In the genomic region with DNA sequence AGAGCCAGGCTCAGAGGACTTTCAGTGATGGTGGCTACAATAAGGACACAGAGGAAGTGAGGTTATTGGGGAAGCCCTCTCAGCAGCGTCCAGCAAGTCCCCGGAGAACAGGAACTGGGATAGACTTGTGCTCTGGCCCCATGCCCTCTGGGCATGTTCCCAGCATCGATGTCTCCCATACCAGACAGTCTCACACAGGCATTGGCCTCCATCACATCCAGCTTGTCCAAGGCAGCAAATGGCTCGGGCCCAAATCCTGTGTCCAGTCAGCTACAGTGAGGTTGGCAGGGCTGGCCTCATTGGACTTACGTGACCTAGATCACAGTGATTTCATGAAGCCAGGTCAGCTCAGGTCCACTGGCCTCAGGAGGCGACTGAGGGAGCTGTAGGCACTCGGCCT, we compare ENCODE assay signal across 27 cellular contexts. TPM values are rescaled to one million over a fixed set of nuclear protein-coding genes. Genes with fewer than 3 reads are reported as not detected.
DNase-seq lines count a peak whose midpoint lies in the region; ATAC-seq and TF ChIP-seq lines count a peak whose summit lies in the region.
"Had no signal": no experiment of that assay in that cellular context is flagged by ENCODE, and none has a peak within 500 bp of the region (broad histone marks: within the 10 kb centered on the region; RNA-seq: fewer than 3 reads in every experiment).

No MANE protein-coding gene starts in this region.

- TF ChIP-seq CTCF in natural killer cell (IDR thresholded peaks at IDR 0.05) (no peak), heart right ventricle (IDR thresholded peaks at IDR 0.05) (no peak), omental fat pad (IDR thresholded peaks at IDR 0.05) (no peak), GM10248 (IDR thresholded peaks at IDR 0.05; ENCODE audit: control extremely low read depth, extremely low read depth, low read depth, missing control alignments) (no peak)

- intact Hi-C loops in natural killer cell (cut with micrococcal nuclease) (no loop called here), heart right ventricle (cut with DNase I) (no loop called here)

- no peaks in the 10 kb centered on the region for H3K9me3 Mint-ChIP-seq in natural killer cell treated with Interleukin-12 subunit alpha and Interleukin-12 subunit beta and Interleukin-15 and Interleukin-18, amount 100 ng/mL, for 72 hours
- H3K9me3 Mint-ChIP-seq in natural killer cell: no peaks in the 10 kb centered on the region
- no peaks in the 10 kb centered on the region for H3K9me3 Mint-ChIP-seq in T-helper 2 cell treated with Interferon-gamma antibody and Interleukin-4, amounts not matched to agents 5 μg/mL and 100 μg/mL, for 36 hours
- H3K9me3 Mint-ChIP-seq: activated T-helper 17 cell treated with anti-CD3 and anti-CD28 coated beads, Interleukin-2, amount 50 U/mL, for 72 hours; brain; HFFc6; stimulated activated naive CD8-positive, alpha-beta T cell treated with anti-CD3 and anti-CD28 coated beads, Interleukin-15, Interleukin-2, amounts not matched to agents 100 ng/mL and 50 ng/mL, for 24 hours had no signal

- no peak overlapping the region for H3K4me3 Mint-ChIP-seq in natural killer cell treated with Interleukin-12 subunit alpha and Interleukin-12 subunit beta and Interleukin-15 and Interleukin-18, amount 100 ng/mL, for 72 hours
- H3K4me3 Mint-ChIP-seq in natural killer cell: no peak overlapping the region
- no peak overlapping the region for H3K4me3 Mint-ChIP-seq in T-helper 2 cell treated with Interferon-gamma antibody and Interleukin-4, amounts not matched to agents 5 μg/mL and 100 μg/mL, for 36 hours
- H3K4me3 Mint-ChIP-seq: activated T-helper 17 cell treated with anti-CD3 and anti-CD28 coated beads, Interleukin-2, amount 50 U/mL, for 72 hours; B cell; brain; HFFc6; naive B cell; stimulated activated naive CD8-positive, alpha-beta T cell treated with anti-CD3 and anti-CD28 coated beads, Interleukin-15, Interleukin-2, amounts not matched to agents 100 ng/mL and 50 ng/mL, for 24 hours had no signal

- no peaks in the 10 kb centered on the region for H3K9me3 ChIP-seq in heart right ventricle
- H3K9me3 ChIP-seq: ovary, upper lobe of left lung had no signal

- H3K4me3 ChIP-seq in heart right ventricle: no peak overlapping the region
- H3K4me3 ChIP-seq: ovary, smooth muscle cell, upper lobe of left lung had no signal

- H3K4me1 ChIP-seq in heart right ventricle: peaks cover 3 to 30% (median 19%) of the 10 kb centered on the region in 9 donors

- peak overlapping the region in 1 of 10 donors; percentile 31 for H3K27ac ChIP-seq in heart right ventricle
- H3K27ac ChIP-seq: ovary, RWPE1, upper lobe of left lung had no signal

- no peaks in the 10 kb centered on the region for H3K36me3 ChIP-seq in heart right ventricle
- H3K36me3 ChIP-seq: ovary, upper lobe of left lung had no signal

- ATAC-seq in natural killer cell treated with Interleukin-12 subunit alpha and Interleukin-12 subunit beta and Interleukin-15 and Interleukin-18, amount 100 ng/mL, for 72 hours: no peak
- ATAC-seq in natural killer cell (no peak), heart right ventricle (peak; percentile 63 to 93 (median 84)), omental fat pad (ENCODE audit: low FRiP score) (peak; percentile 7), GM18502 (IDR thresholded peaks at IDR 0.05; ENCODE audit: poor library complexity, unreplicated experiment) (no peak), HG02798 (IDR thresholded peaks at IDR 0.05; ENCODE audit: poor library complexity, unreplicated experiment) (no peak)
- ATAC-seq: activated T-helper 17 cell treated with anti-CD3 and anti-CD28 coated beads, Interleukin-2, amount 50 U/mL, for 72 hours had no signal

- H3K27me3 ChIP-seq in heart right ventricle: peaks cover 0 to 66% (median 17%) of the 10 kb centered on the region in 7 donors
- H3K27me3 ChIP-seq: ovary had no signal

- CTCF ChIA-PET in GM10248 (lab: Yijun Ruan, JAX): interaction anchor here (2.5 to 3.4 kb wide), 3 partner anchors 12 to 175 kb away, joined by 7 to 24 read pairs (median 7); no protein-coding TSS in a partner anchor

- peaks cover 32 to 52% of the 10 kb centered on the region in 2 donors for H3K27me3 Mint-ChIP-seq in natural killer cell treated with Interleukin-12 subunit alpha and Interleukin-12 subunit beta and Interleukin-15 and Interleukin-18, amount 100 ng/mL, for 72 hours
- H3K27me3 Mint-ChIP-seq in natural killer cell (ENCODE audit: low read depth in 2 of 2): peaks cover 61 to 68% of the 10 kb centered on the region in 2 donors
- peaks cover 66% of the 10 kb centered on the region for H3K27me3 Mint-ChIP-seq in T-helper 2 cell treated with Interferon-gamma antibody and Interleukin-4, amounts not matched to agents 5 μg/mL and 100 μg/mL, for 36 hours (ENCODE audit: low read depth)

- no peaks in the 10 kb centered on the region for H3K36me3 Mint-ChIP-seq in natural killer cell treated with Interleukin-12 subunit alpha and Interleukin-12 subunit beta and Interleukin-15 and Interleukin-18, amount 100 ng/mL, for 72 hours
- peaks cover 7% of the 10 kb centered on the region for H3K36me3 Mint-ChIP-seq in natural killer cell
- H3K36me3 Mint-ChIP-seq in T-helper 2 cell treated with Interferon-gamma antibody and Interleukin-4, amounts not matched to agents 5 μg/mL and 100 μg/mL, for 36 hours (ENCODE audit: low read depth): no peaks in the 10 kb centered on the region
- H3K36me3 Mint-ChIP-seq: activated CD8-positive, alpha-beta memory T cell treated with anti-CD3 and anti-CD28 coated beads, Interleukin-2, amount 10 ng/mL, durations not matched to agents 7 days and 5 days; brain had no signal

- DNase-seq in natural killer cell treated with Interleukin-12 subunit alpha and Interleukin-12 subunit beta and Interleukin-15 and Interleukin-18, amount 100 ng/mL, for 72 hours (ENCODE audit: low spot score): no peak
- DNase-seq in natural killer cell (no peak), heart right ventricle (peak; percentile 64 to 71), omental fat pad (ENCODE audit: low spot score) (no peak), GM10248 (ENCODE audit: extremely low spot score) (no peak)
- no peak for DNase-seq in T-helper 2 cell treated with Interferon-gamma antibody and Interleukin-4, amounts not matched to agents 5 μg/mL and 100 μg/mL, for 36 hours (ENCODE audit: low spot score)
- DNase-seq: 8988T; activated CD8-positive, alpha-beta memory T cell treated with anti-CD3 and anti-CD28 coated beads, Interleukin-2, amount 10 ng/mL, durations not matched to agents 7 days and 5 days; cortex of kidney; HFFc6; hippocampal formation; mesendoderm; naive B cell; NCI-H1436; NCI-H2171; NCI-H526; ovary; stimulated activated CD4-positive, alpha-beta T cell treated with anti-CD3 and anti-CD28 coated beads, Interleukin-4, amount 100 ng/mL, for 24 hours; upper lobe of left lung had no signal

- 40 to 44% methylated on average over 7 of the region's 7 CpGs for WGBS in heart right ventricle, 2 donors

- H3K4me1 Mint-ChIP-seq in natural killer cell treated with Interleukin-12 subunit alpha and Interleukin-12 subunit beta and Interleukin-15 and Interleukin-18, amount 100 ng/mL, for 72 hours (ENCODE audit: low read depth in 2 of 2): peaks cover 37 to 49% of the 10 kb centered on the region in 2 donors
- peaks cover 26 to 32% of the 10 kb centered on the region in 2 donors for H3K4me1 Mint-ChIP-seq in natural killer cell
- peaks cover 31% of the 10 kb centered on the region for H3K4me1 Mint-ChIP-seq in T-helper 2 cell treated with Interferon-gamma antibody and Interleukin-4, amounts not matched to agents 5 μg/mL and 100 μg/mL, for 36 hours (ENCODE audit: low read depth)

- POLR2A ChIA-PET in GM10248 (lab: Yijun Ruan, JAX): no interaction called here

- H3K27ac Mint-ChIP-seq in natural killer cell treated with Interleukin-12 subunit alpha and Interleukin-12 subunit beta and Interleukin-15 and Interleukin-18, amount 100 ng/mL, for 72 hours: peak overlapping the region; percentile 7 to 78
- no peak overlapping the region for H3K27ac Mint-ChIP-seq in natural killer cell
- H3K27ac Mint-ChIP-seq in T-helper 2 cell treated with Interferon-gamma antibody and Interleukin-4, amounts not matched to agents 5 μg/mL and 100 μg/mL, for 36 hours: no peak overlapping the region
- H3K27ac Mint-ChIP-seq: activated CD8-positive, alpha-beta memory T cell treated with anti-CD3 and anti-CD28 coated beads, Interleukin-2, amount 10 ng/mL, durations not matched to agents 7 days and 5 days; activated T-helper 17 cell treated with anti-CD3 and anti-CD28 coated beads, Interleukin-2, amount 50 U/mL, for 72 hours; B cell; HFFc6; naive B cell; stimulated activated naive CD8-positive, alpha-beta T cell treated with anti-CD3 and anti-CD28 coated beads, Interleukin-15, Interleukin-2, amounts not matched to agents 100 ng/mL and 50 ng/mL, for 24 hours had no signal

RNA-seq across cellular contexts. Expression of gene TMEM54, which starts 19.6 kb away (rescaled TPM):
- 1 to 10 TPM; 2.5 to 5.9 TPM for total RNA-seq in natural killer cell treated with Interleukin-12 subunit alpha and Interleukin-12 subunit beta and Interleukin-15 and Interleukin-18, amount 100 ng/mL, for 72 hours
- total RNA-seq in natural killer cell: not detected
- total RNA-seq in heart right ventricle: 10 to 100 TPM in 7 of 10 donors, 1 to 10 TPM in 3; 4.5 to 22.5 (median 10.8) TPM
- 10 to 100 TPM in 1 of 2 donors, 1 to 10 TPM in 1; 8.4 to 18.2 TPM for polyA plus RNA-seq in heart right ventricle
- total RNA-seq in omental fat pad: 10 to 100 TPM; 16.2 to 70.1 (median 26.4) TPM
- total RNA-seq: activated CD8-positive, alpha-beta memory T cell treated with anti-CD3 and anti-CD28 coated beads, Interleukin-2, amount 10 ng/mL, durations not matched to agents 7 days and 5 days; B cell had no signal

RNA-seq across cellular contexts. Expression of gene HPCA, which starts 34.5 kb away (rescaled TPM):
- total RNA-seq in natural killer cell treated with Interleukin-12 subunit alpha and Interleukin-12 subunit beta and Interleukin-15 and Interleukin-18, amount 100 ng/mL, for 72 hours: under 1 TPM in 1 of 2 donors, not detected in 1; 0.38 TPM
- total RNA-seq in natural killer cell (under 1 TPM in 1 of 3 donors, not detected in 2; 0.59 TPM), heart right ventricle (not detected), omental fat pad (1 to 10 TPM in 1 of 4 donors, not detected in 3; 1.2 TPM)
- polyA plus RNA-seq in heart right ventricle: not detected
- total RNA-seq: B cell, smooth muscle cell, upper lobe of left lung had no signal
- polyA plus RNA-seq: smooth muscle cell had no signal

RNA-seq across cellular contexts. Expression of gene RNF19B, which starts 43.8 kb away (rescaled TPM):
- total RNA-seq in natural killer cell treated with Interleukin-12 subunit alpha and Interleukin-12 subunit beta and Interleukin-15 and Interleukin-18, amount 100 ng/mL, for 72 hours: 100 to 1,000 TPM in 1 of 2 donors, 10 to 100 TPM in 1; 92.0 to 246 TPM
- total RNA-seq in natural killer cell: 100 to 1,000 TPM in 1 of 3 donors, 10 to 100 TPM in 2; 44.2 to 110 (median 54.3) TPM
- 10 to 100 TPM; 10.2 to 36.9 (median 13.8) TPM for total RNA-seq in heart right ventricle
- 1 to 10 TPM; 1.1 to 7.0 TPM for polyA plus RNA-seq in heart right ventricle
- total RNA-seq in omental fat pad: 10 to 100 TPM; 15.0 to 38.8 (median 29.2) TPM

RNA-seq across cellular contexts. Expression of gene FNDC5, which starts 50.1 kb away (rescaled TPM):
- total RNA-seq in natural killer cell treated with Interleukin-12 subunit alpha and Interleukin-12 subunit beta and Interleukin-15 and Interleukin-18, amount 100 ng/mL, for 72 hours: not detected
- under 1 TPM in 1 of 3 donors, not detected in 2; 0.36 TPM for total RNA-seq in natural killer cell
- total RNA-seq in heart right ventricle: 100 to 1,000 TPM in 2 of 10 donors, 10 to 100 TPM in 8; 44.7 to 130 (median 73.5) TPM
- 10 to 100 TPM; 12.4 to 75.1 TPM for polyA plus RNA-seq in heart right ventricle
- 1 to 10 TPM in 3 of 4 donors, under 1 TPM in 1; 0.48 to 3.0 (median 1.6) TPM for total RNA-seq in omental fat pad
- total RNA-seq: activated CD8-positive, alpha-beta memory T cell treated with anti-CD3 and anti-CD28 coated beads, Interleukin-2, amount 10 ng/mL, durations not matched to agents 7 days and 5 days; activated T-helper 17 cell treated with anti-CD3 and anti-CD28 coated beads, Interleukin-2, amount 50 U/mL, for 72 hours; smooth muscle cell had no signal
- polyA plus RNA-seq: smooth muscle cell had no signal

Comparison
In these comparisons a context has a peak if more than half of its experiments do, and no peak if none do; other contexts are left out.
1. H3K27ac Mint-ChIP-seq: peak in natural killer cell treated with Interleukin-12 subunit alpha and Interleukin-12 subunit beta and Interleukin-15 and Interleukin-18, amount 100 ng/mL, for 72 hours (2 of 2); none in natural killer cell (0 of 2) and T-helper 2 cell treated with Interferon-gamma antibody and Interleukin-4, amounts not matched to agents 5 μg/mL and 100 μg/mL, for 36 hours (single experiment).
2. ATAC-seq: peak in heart right ventricle (8 of 8) and omental fat pad (single experiment); none in natural killer cell treated with Interleukin-12 subunit alpha and Interleukin-12 subunit beta and Interleukin-15 and Interleukin-18, amount 100 ng/mL, for 72 hours (0 of 2), natural killer cell (0 of 3), GM18502 (single experiment) and HG02798 (single experiment).
3. DNase-seq: peak in heart right ventricle (2 of 2); none in natural killer cell treated with Interleukin-12 subunit alpha and Interleukin-12 subunit beta and Interleukin-15 and Interleukin-18, amount 100 ng/mL, for 72 hours (single experiment), natural killer cell (single experiment), omental fat pad (single experiment), T-helper 2 cell treated with Interferon-gamma antibody and Interleukin-4, amounts not matched to agents 5 μg/mL and 100 μg/mL, for 36 hours (single experiment) and GM10248 (single experiment).